ENCODE assay signal across 1 cellular context in genomic region chr9:128419061-128419925, GRCh38.
TF ChIP-seq lines count a peak whose summit lies in the region.

No MANE protein-coding gene starts in this region.

TF ChIP-seq in H1, 55 proteins besides CTCF, POLR2A, EP300 and RAD21:
- TF ChIP-seq CREB1 (IDR thresholded peaks at IDR 0.05), result no peak
- peak; percentile 31; the same call in 1 of the 2 replicates for TF ChIP-seq SUZ12 (IDR thresholded peaks at IDR 0.05; ENCODE audit: low read length)
- TF ChIP-seq BCL11A (IDR thresholded peaks at IDR 0.05; ENCODE audit: low read depth in 2 of 2, low read length in 2 of 2), result no peak
